Comparison of ENCODE assay signal across 30 cellular contexts in genomic region chr14:44405350-44405619, GRCh38.
"Had no signal": no experiment of that assay in that cellular context is flagged by ENCODE, and none has a peak within 500 bp of the region (broad histone marks: within the 10 kb centered on the region; RNA-seq: fewer than 3 reads in every experiment).

No MANE protein-coding gene starts in this region.

- H3K9me3 ChIP-seq: adrenal gland, ascending aorta, breast epithelium, colonic mucosa had no signal

- H3K27me3 ChIP-seq: adrenal gland, ascending aorta, breast epithelium, cardiac muscle cell, colonic mucosa had no signal

- DNase-seq: activated CD4-positive, alpha-beta memory T cell treated with anti-CD3 and anti-CD28 coated beads for 36 hours; activated CD4-positive, alpha-beta T cell treated with anti-CD3 and anti-CD28 coated beads for 36 hours; activated CD4-positive, alpha-beta T cell treated with anti-CD3 and anti-CD28 coated beads, Interleukin-2, amount 10 ng/mL, durations not matched to agents 24 days and 14 days; activated CD4-positive, CD25-positive, alpha-beta regulatory T cell; activated CD4-positive, CD25-positive, alpha-beta regulatory T cell treated with anti-CD3 and anti-CD28 coated beads, Interleukin-2, amount 50 U/mL, for 72 hours; activated CD8-positive, alpha-beta memory T cell treated with anti-CD3 and anti-CD28 coated beads, Interleukin-2, amount 10 ng/mL, durations not matched to agents 7 days and 5 days; activated CD8-positive, alpha-beta memory T cell treated with anti-CD3 and anti-CD28 coated beads, Interleukin-2, amount 50 U/mL, for 4 hours; activated CD8-positive, alpha-beta T cell treated with anti-CD3 and anti-CD28 coated beads, Interleukin-2, amount 10 ng/mL, durations not matched to agents 7 days and 5 days; activated effector memory CD4-positive, alpha-beta T cell treated with anti-CD3 and anti-CD28 coated beads, Interleukin-2, amount 50 U/mL, for 16 hours; activated naive CD4-positive, alpha-beta T cell treated with anti-CD3 and anti-CD28 coated beads for 36 hours; activated naive CD8-positive, alpha-beta T cell treated with anti-CD3 and anti-CD28 coated beads for 36 hours; activated naive CD8-positive, alpha-beta T cell treated with anti-CD3 and anti-CD28 coated beads, Interleukin-2, amount 50 U/mL, for 24 hours; activated T-cell treated with anti-CD3 and anti-CD28 coated beads, Interleukin-2, amount 50 U/mL, for 1 hour; activated T-cell treated with anti-CD3 and anti-CD28 coated beads, Interleukin-2, amount 50 U/mL, for 48 hours; adrenal gland; amygdala; central memory CD4-positive, alpha-beta T cell; cerebellar nuclear complex; colonic mucosa; effector memory CD4-positive, alpha-beta T cell; endodermal cell; foreskin fibroblast; head of caudate nucleus; T-helper 1 cell; T-helper 17 cell; T1000 had no signal

- H3K4me1 ChIP-seq: adrenal gland, ascending aorta, breast epithelium, colonic mucosa had no signal

- H3K4me3 ChIP-seq: adrenal gland, ascending aorta, breast epithelium, cardiac muscle cell, colonic mucosa had no signal

- FAIRE-seq: frontal cortex had no signal

- H3K36me3 ChIP-seq: adrenal gland, ascending aorta, breast epithelium, cardiac muscle cell, colonic mucosa had no signal

- H3K27ac ChIP-seq: adrenal gland, ascending aorta, breast epithelium, cardiac muscle cell, colonic mucosa had no signal
